In genomic region chr18:56459451-56459777, GRCh38 we compare ENCODE assay signal across 25 cellular contexts.
DNase-seq lines count a peak whose midpoint lies in the region; ATAC-seq and TF ChIP-seq lines count a peak whose summit lies in the region.
"Had no signal": no experiment of that assay in that cellular context is flagged by ENCODE, and none has a peak within 500 bp of the region (broad histone marks: within the 10 kb centered on the region; RNA-seq: fewer than 3 reads in every experiment).

No MANE protein-coding gene starts in this region.

- H3K4me1 ChIP-seq in left ventricle myocardium inferior (peaks cover 25% of the 10 kb centered on the region), neutrophil (ENCODE audit: control insufficient read depth in 1 of 2, insufficient read depth in 1 of 2, low read depth in 1 of 2, low read length in 1 of 2) (peaks cover 34 to 45% of the 10 kb centered on the region in 2 experiments), vagina (no peaks in the 10 kb centered on the region)
- H3K4me1 ChIP-seq: pancreas, stomach had no signal

- DNase-seq in Right ventricle myocardium inferior (ENCODE audit: missing footprints) (no peak), cardiac septum (ENCODE audit: low spot score) (no peak), left ventricle myocardium inferior (no peak), vagina (ENCODE audit: extremely low spot score in 2 of 2) (no peak), AG08395 (ENCODE audit: low spot score) (no peak), COR-L47 (lab: John Stamatoyannopoulos, UW) (no peak)
- DNase-seq: activated CD4-positive, alpha-beta memory T cell treated with anti-CD3 and anti-CD28 coated beads for 36 hours; activated CD8-positive, alpha-beta memory T cell treated with anti-CD3 and anti-CD28 coated beads, Interleukin-2, amount 50 U/mL, for 48 hours; AML-193; CD8-positive, alpha-beta memory T cell; effector CD4-positive, alpha-beta T cell; erythroblast; foreskin melanocyte; mesenchymal stem cell; NCI-H146; NK-92 treated with Interleukin-12 subunit alpha and Interleukin-12 subunit beta, amount 100 ng/mL, for 24 hours; pancreas; PC-9; stomach; T-helper 1 cell had no signal

- intact Hi-C loops in Right ventricle myocardium inferior (cut with DNase I): no loop called here
- intact Hi-C loops in cardiac septum (cut with DNase I): no loop called here
- intact Hi-C loops in left ventricle myocardium inferior (cut with micrococcal nuclease): no loop called here
- intact Hi-C loops in vagina (cut with DNase I): no loop called here

- peak overlapping the region; percentile 77 for H3K27ac ChIP-seq in left ventricle myocardium inferior (replicated peaks)
- H3K27ac ChIP-seq in neutrophil: peak overlapping the region; percentile 66
- H3K27ac ChIP-seq in vagina: peak overlapping the region; percentile 1
- H3K27ac ChIP-seq: ascending aorta, KMS-11, pancreas, PC-9 had no signal

- peaks cover 18% of the 10 kb centered on the region for H3K9me3 ChIP-seq in left ventricle myocardium inferior (replicated peaks)
- no peaks in the 10 kb centered on the region for H3K9me3 ChIP-seq in neutrophil
- H3K9me3 ChIP-seq in vagina: no peaks in the 10 kb centered on the region
- H3K9me3 ChIP-seq: ascending aorta, pancreas had no signal

- H3K27me3 ChIP-seq in left ventricle myocardium inferior (ENCODE audit: low read depth): no peaks in the 10 kb centered on the region
- H3K27me3 ChIP-seq in neutrophil: no peaks in the 10 kb centered on the region
- H3K27me3 ChIP-seq in vagina: no peaks in the 10 kb centered on the region
- H3K27me3 ChIP-seq: ascending aorta, pancreas, stomach had no signal

- ATAC-seq in Right ventricle myocardium inferior: peak; percentile 26
- ATAC-seq in HG03439 (IDR thresholded peaks at IDR 0.05; ENCODE audit: unreplicated experiment): no peak
- ATAC-seq: activated T-helper 17 cell treated with anti-CD3 and anti-CD28 coated beads, Interleukin-2, amount 50 U/mL, for 72 hours; pancreas had no signal

- TF ChIP-seq POLR2A in vagina (IDR thresholded peaks at IDR 0.05): no peak

- H3K4me3 ChIP-seq in left ventricle myocardium inferior (peak overlapping the region; percentile 17), neutrophil (ENCODE audit: low read depth in 1 of 2, low read length in 1 of 2) (no peak overlapping the region), vagina (no peak overlapping the region)
- H3K4me3 ChIP-seq: ascending aorta, pancreas, PC-9, stomach had no signal

- no peak for TF ChIP-seq CTCF in left ventricle myocardium inferior (IDR thresholded peaks at IDR 0.05; ENCODE audit: borderline replicate concordance)
- no peak for TF ChIP-seq CTCF in neutrophil (IDR thresholded peaks at IDR 0.05)
- no peak for TF ChIP-seq CTCF in vagina (IDR thresholded peaks at IDR 0.05)

- H3K36me3 ChIP-seq in left ventricle myocardium inferior (no peaks in the 10 kb centered on the region), neutrophil (no peaks in the 10 kb centered on the region), vagina (no peaks in the 10 kb centered on the region)
- H3K36me3 ChIP-seq: ascending aorta, pancreas, stomach had no signal

Comparison
In these comparisons a context has a peak if more than half of its experiments do, and no peak if none do; other contexts are left out.
1. H3K27ac ChIP-seq: peak in every context shown above with its lines; median percentile 77 in left ventricle myocardium inferior; 66 in neutrophil; 1 in vagina.